9 cellular contexts compared by ENCODE assay signal in genomic region chr3:183638092-183638644, GRCh38. TPM values are rescaled to one million over a fixed set of nuclear protein-coding genes. Genes with fewer than 3 reads are reported as not detected.
DNase-seq lines count a peak whose midpoint lies in the region; ATAC-seq and TF ChIP-seq lines count a peak whose summit lies in the region.
"Had no signal": no experiment of that assay in that cellular context is flagged by ENCODE, and none has a peak within 500 bp of the region (broad histone marks: within the 10 kb centered on the region; RNA-seq: fewer than 3 reads in every experiment).

No MANE protein-coding gene starts in this region.

- peaks cover 4% of the 10 kb centered on the region for H3K27me3 Mint-ChIP-seq in activated naive CD4-positive, alpha-beta T cell treated with anti-CD3 and anti-CD28 coated beads, Interleukin-2, amount 10 ng/mL, durations not matched to agents 7 days and 5 days
- no peaks in the 10 kb centered on the region for H3K27me3 Mint-ChIP-seq in T-helper 17 cell

- peaks cover 3% of the 10 kb centered on the region for H3K4me1 ChIP-seq in right cardiac atrium (ENCODE audit: control insufficient read depth, insufficient read depth, low read length)
- H3K4me1 ChIP-seq in stomach: peaks cover 24 to 67% (median 43%) of the 10 kb centered on the region in 4 donors

- 50% methylated on average over 5 of the region's 5 CpGs for WGBS in right cardiac atrium
- 33 to 48% (median 38%) methylated on average over 5 of the region's 5 CpGs for WGBS in stomach, 5 donors

- intact Hi-C loops in right cardiac atrium (cut with DNase I): no loop called here
- intact Hi-C loops in stomach (cut with DNase I; ENCODE audit: low total_unique reads): no loop called here

- H3K36me3 ChIP-seq in stomach: no peaks in the 10 kb centered on the region
- H3K36me3 ChIP-seq: prostate gland had no signal

- TF ChIP-seq POLR2A in stomach (IDR thresholded peaks at IDR 0.05): no peak

- H3K27ac Mint-ChIP-seq in activated naive CD4-positive, alpha-beta T cell treated with anti-CD3 and anti-CD28 coated beads, Interleukin-2, amount 10 ng/mL, durations not matched to agents 7 days and 5 days: peak overlapping the region; percentile 98
- peak overlapping the region; percentile 59 for H3K27ac Mint-ChIP-seq in T-helper 17 cell

- peaks cover 2% of the 10 kb centered on the region for H3K36me3 Mint-ChIP-seq in activated naive CD4-positive, alpha-beta T cell treated with anti-CD3 and anti-CD28 coated beads, Interleukin-2, amount 10 ng/mL, durations not matched to agents 7 days and 5 days
- H3K36me3 Mint-ChIP-seq in T-helper 17 cell (ENCODE audit: low read depth): no peaks in the 10 kb centered on the region

- ATAC-seq in T-helper 17 cell: no peak
- ATAC-seq in right cardiac atrium: no peak
- ATAC-seq in GM19023 (IDR thresholded peaks at IDR 0.05; ENCODE audit: unreplicated experiment): no peak

- TF ChIP-seq EP300 in stomach (IDR thresholded peaks at IDR 0.05): no peak

- no peaks in the 10 kb centered on the region for H3K27me3 ChIP-seq in right cardiac atrium (ENCODE audit: control insufficient read depth, insufficient read depth)
- H3K27me3 ChIP-seq in stomach: no peaks in the 10 kb centered on the region

- H3K4me1 Mint-ChIP-seq in activated naive CD4-positive, alpha-beta T cell treated with anti-CD3 and anti-CD28 coated beads, Interleukin-2, amount 10 ng/mL, durations not matched to agents 7 days and 5 days: peaks cover 26% of the 10 kb centered on the region
- H3K4me1 Mint-ChIP-seq in T-helper 17 cell: peaks cover 25% of the 10 kb centered on the region

- H3K4me3 ChIP-seq in right cardiac atrium (ENCODE audit: low read length) (peak overlapping the region; percentile 26), stomach (no peak overlapping the region)
- H3K4me3 ChIP-seq: prostate gland had no signal

- peak overlapping the region; percentile 87 for H3K4me3 Mint-ChIP-seq in activated naive CD4-positive, alpha-beta T cell treated with anti-CD3 and anti-CD28 coated beads, Interleukin-2, amount 10 ng/mL, durations not matched to agents 7 days and 5 days
- peak overlapping the region; percentile 97 for H3K4me3 Mint-ChIP-seq in T-helper 17 cell

- no peak for TF ChIP-seq CTCF in stomach (IDR thresholded peaks at IDR 0.05)

- DNase-seq in activated naive CD4-positive, alpha-beta T cell treated with anti-CD3 and anti-CD28 coated beads, Interleukin-2, amount 10 ng/mL, durations not matched to agents 7 days and 5 days: no peak
- DNase-seq in activated naive CD4-positive, alpha-beta T cell treated with Interleukin-2 at 50 U/mL for 16 hours: no peak
- DNase-seq in T-helper 17 cell (no peak), right cardiac atrium (no peak), stomach (no peak), NCI-H774 (lab: John Stamatoyannopoulos, UW) (no peak), NCI-H1436 (lab: John Stamatoyannopoulos, UW) (no peak)

- no peaks in the 10 kb centered on the region for H3K9me3 Mint-ChIP-seq in activated naive CD4-positive, alpha-beta T cell treated with anti-CD3 and anti-CD28 coated beads, Interleukin-2, amount 10 ng/mL, durations not matched to agents 7 days and 5 days

- H3K9me3 ChIP-seq in T-helper 17 cell (ENCODE audit: control insufficient read depth, low read length, poor library complexity, severe bottlenecking) (no peaks in the 10 kb centered on the region), right cardiac atrium (ENCODE audit: control insufficient read depth, low read length) (no peaks in the 10 kb centered on the region), stomach (no peaks in the 10 kb centered on the region)
- H3K9me3 ChIP-seq: prostate gland had no signal

- peak overlapping the region; percentile 93 for H3K27ac ChIP-seq in right cardiac atrium (ENCODE audit: low read length)
- H3K27ac ChIP-seq in stomach: peak overlapping the region in 4 of 5 donors; percentile 40 to 99 (median 97)

- CTCF ChIA-PET in activated naive CD4-positive, alpha-beta T cell treated with anti-CD3 and anti-CD28 coated beads, Interleukin-2, amount 10 ng/mL, durations not matched to agents 7 days and 5 days (lab: Charles Lee): interaction anchor here (1.5 kb wide), 1 partner anchor 168 kb away, joined by 3 read pairs; no protein-coding TSS in a partner anchor

RNA-seq across cellular contexts. Expression of gene KLHL24, which starts 2.7 kb away (rescaled TPM):
- total RNA-seq in T-helper 17 cell (100 to 1,000 TPM; 120 to 143 TPM), right cardiac atrium (100 to 1,000 TPM; 105 to 179 (median 160) TPM), stomach (100 to 1,000 TPM in 1 of 5 donors, 10 to 100 TPM in 4; 25.5 to 186 (median 49.1) TPM)
- polyA plus RNA-seq in right cardiac atrium (44.4 TPM), stomach (10 to 100 TPM in 1 of 3 donors, 1 to 10 TPM in 2; 5.2 to 11.8 (median 8.0) TPM)

RNA-seq across cellular contexts. Expression of gene YEATS2, which starts 59.4 kb away (rescaled TPM):
- total RNA-seq in T-helper 17 cell: 10 to 100 TPM; 25.3 to 31.1 TPM
- total RNA-seq in right cardiac atrium: 10 to 100 TPM; 11.6 to 12.0 (median 11.7) TPM
- 6.0 TPM for polyA plus RNA-seq in right cardiac atrium
- 10 to 100 TPM; 18.7 to 68.8 (median 23.5) TPM for total RNA-seq in stomach
- polyA plus RNA-seq in stomach: 1 to 10 TPM; 3.1 to 4.4 (median 4.2) TPM
